In the genomic region with DNA sequence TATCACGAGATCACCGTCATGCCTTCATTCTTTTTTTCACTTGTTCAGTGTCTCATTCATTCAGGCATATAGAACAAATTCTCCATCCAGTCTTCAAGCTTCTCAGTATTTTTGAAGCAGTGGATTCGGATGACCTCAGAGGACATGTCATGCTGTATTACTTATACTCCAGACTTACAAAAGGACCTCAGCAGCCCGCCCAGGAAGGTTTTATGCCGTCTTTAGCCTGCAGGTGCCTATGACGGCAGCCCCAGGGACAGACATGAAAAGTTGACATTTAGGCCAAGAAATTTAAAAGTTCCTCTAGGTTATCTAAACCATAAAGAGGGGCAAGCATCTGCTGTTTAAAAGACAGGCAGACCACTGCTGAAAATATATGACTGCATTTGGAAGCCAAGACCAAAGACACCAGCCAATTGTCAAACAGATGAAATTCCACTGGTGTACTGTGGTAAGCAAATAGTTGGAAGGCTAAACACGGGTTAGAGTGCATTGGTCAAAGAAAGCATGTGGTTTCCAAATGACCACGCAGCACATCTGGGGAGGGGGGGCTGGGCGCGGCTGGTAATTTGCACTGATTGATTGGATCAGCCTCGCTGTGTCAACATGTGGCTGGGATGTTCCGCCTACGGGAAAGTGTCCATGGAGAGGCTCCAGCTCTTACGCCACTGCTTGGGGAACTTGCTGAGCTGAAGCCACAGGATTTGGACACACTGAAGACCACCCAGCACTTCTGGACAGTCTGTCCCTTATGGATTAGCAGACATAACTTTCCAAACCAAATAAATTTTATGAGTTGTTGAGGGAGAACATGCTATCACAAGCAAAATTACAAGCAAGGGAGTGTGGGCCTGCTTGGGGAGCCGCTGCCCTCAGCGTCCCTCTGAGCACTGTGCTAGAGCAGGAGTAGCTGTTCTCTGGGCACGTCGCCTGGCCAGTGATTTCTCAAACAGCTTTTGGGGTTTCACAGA, we compare ENCODE assay signal across 10 cellular contexts.
DNase-seq lines count a peak whose midpoint lies in the region; ATAC-seq and TF ChIP-seq lines count a peak whose summit lies in the region.
"Had no signal": no experiment of that assay in that cellular context is flagged by ENCODE, and none has a peak within 500 bp of the region (broad histone marks: within the 10 kb centered on the region; RNA-seq: fewer than 3 reads in every experiment).

No MANE protein-coding gene starts in this region.

- no peak overlapping the region for H3K27ac Mint-ChIP-seq in activated naive CD4-positive, alpha-beta T cell treated with anti-CD3 and anti-CD28 coated beads, Interleukin-2, amount 10 ng/mL, durations not matched to agents 7 days and 5 days
- no peak overlapping the region for H3K27ac Mint-ChIP-seq in activated CD8-positive, alpha-beta T cell treated with anti-CD3 and anti-CD28 coated beads for 36 hours

- no peaks in the 10 kb centered on the region for H3K27me3 Mint-ChIP-seq in activated naive CD4-positive, alpha-beta T cell treated with anti-CD3 and anti-CD28 coated beads, Interleukin-2, amount 10 ng/mL, durations not matched to agents 7 days and 5 days
- no peaks in the 10 kb centered on the region for H3K27me3 Mint-ChIP-seq in activated CD8-positive, alpha-beta T cell treated with anti-CD3 and anti-CD28 coated beads for 36 hours

- H3K36me3 Mint-ChIP-seq in activated naive CD4-positive, alpha-beta T cell treated with anti-CD3 and anti-CD28 coated beads, Interleukin-2, amount 10 ng/mL, durations not matched to agents 7 days and 5 days = no peaks in the 10 kb centered on the region
- no peaks in the 10 kb centered on the region for H3K36me3 Mint-ChIP-seq in activated CD8-positive, alpha-beta T cell treated with anti-CD3 and anti-CD28 coated beads for 36 hours (ENCODE audit: low read depth)

- H3K9me3 ChIP-seq in thyroid gland = no peaks in the 10 kb centered on the region

- H3K4me1 Mint-ChIP-seq in activated naive CD4-positive, alpha-beta T cell treated with anti-CD3 and anti-CD28 coated beads, Interleukin-2, amount 10 ng/mL, durations not matched to agents 7 days and 5 days = peaks cover 3% of the 10 kb centered on the region
- H3K4me1 Mint-ChIP-seq in activated CD8-positive, alpha-beta T cell treated with anti-CD3 and anti-CD28 coated beads for 36 hours (ENCODE audit: low read depth) = no peaks in the 10 kb centered on the region

- H3K36me3 ChIP-seq in thyroid gland = no peaks in the 10 kb centered on the region

- WGBS in thyroid gland, 2 donors = 81 to 82% methylated on average over 18 of the region's 18 CpGs

- peak; percentile 63 for DNase-seq in LHCN-M2 (ENCODE audit: low read depth)
- DNase-seq in fibroblast of pulmonary artery (ENCODE audit: low read depth) = peak; percentile 48
- peak; percentile 83 for DNase-seq in mucosa of gallbladder (ENCODE audit: low spot score)
- DNase-seq in thyroid gland = peak; percentile 35 to 39
- DNase-seq in NCI-H146 (lab: John Stamatoyannopoulos, UW) = no peak
- no peak for DNase-seq in activated naive CD4-positive, alpha-beta T cell treated with anti-CD3 and anti-CD28 coated beads, Interleukin-2, amount 10 ng/mL, durations not matched to agents 7 days and 5 days
- DNase-seq in anterior cingulate cortex (lab: John Stamatoyannopoulos, UW) = no peak
- DNase-seq in activated CD8-positive, alpha-beta T cell treated with anti-CD3 and anti-CD28 coated beads for 36 hours = no peak
- DNase-seq: amniotic stem cell had no signal

- intact Hi-C loops in thyroid gland (cut with DNase I) = no loop called here
- intact Hi-C loops in activated CD8-positive, alpha-beta T cell treated with anti-CD3 and anti-CD28 coated beads for 36 hours (cut with micrococcal nuclease) = no loop called here

- H3K9me3 Mint-ChIP-seq in activated naive CD4-positive, alpha-beta T cell treated with anti-CD3 and anti-CD28 coated beads, Interleukin-2, amount 10 ng/mL, durations not matched to agents 7 days and 5 days = no peaks in the 10 kb centered on the region
- no peaks in the 10 kb centered on the region for H3K9me3 Mint-ChIP-seq in activated CD8-positive, alpha-beta T cell treated with anti-CD3 and anti-CD28 coated beads for 36 hours

- POLR2A ChIA-PET in activated CD8-positive, alpha-beta T cell treated with anti-CD3 and anti-CD28 coated beads for 36 hours (lab: Charles Lee) = no interaction called here

- H3K4me1 ChIP-seq in thyroid gland = peaks cover 0 to 4% of the 10 kb centered on the region in 2 donors

- no peaks in the 10 kb centered on the region for H3K27me3 ChIP-seq in thyroid gland

- TF ChIP-seq POLR2A in thyroid gland (IDR thresholded peaks at IDR 0.05) = no peak

- CTCF ChIA-PET in activated naive CD4-positive, alpha-beta T cell treated with anti-CD3 and anti-CD28 coated beads, Interleukin-2, amount 10 ng/mL, durations not matched to agents 7 days and 5 days (lab: Charles Lee) = interaction anchor here (1.3 to 2.1 kb wide), 2 partner anchors 12 to 24 kb away, joined by 4 to 8 read pairs; no protein-coding TSS in a partner anchor
- CTCF ChIA-PET in activated CD8-positive, alpha-beta T cell treated with anti-CD3 and anti-CD28 coated beads for 36 hours (lab: Charles Lee) = interaction anchor here (0.6 to 2.8 kb wide), 3 partner anchors 12 to 339 kb away, joined by 3 to 10 read pairs (median 8); no protein-coding TSS in a partner anchor

- H3K4me3 ChIP-seq in fibroblast of pulmonary artery (replicated peaks; ENCODE audit: low read depth, low read length) (no peak overlapping the region), thyroid gland (replicated peaks in 1 of 3) (no peak overlapping the region)

- TF ChIP-seq CTCF in fibroblast of pulmonary artery (IDR thresholded peaks at IDR 0.05; ENCODE audit: low read length, missing control alignments) = no peak
- TF ChIP-seq CTCF in thyroid gland (IDR thresholded peaks at IDR 0.05) = no peak
- TF ChIP-seq CTCF in activated CD8-positive, alpha-beta T cell treated with anti-CD3 and anti-CD28 coated beads for 36 hours (IDR thresholded peaks at IDR 0.05) = no peak

- H3K4me3 Mint-ChIP-seq in activated naive CD4-positive, alpha-beta T cell treated with anti-CD3 and anti-CD28 coated beads, Interleukin-2, amount 10 ng/mL, durations not matched to agents 7 days and 5 days = no peak overlapping the region
- H3K4me3 Mint-ChIP-seq in activated CD8-positive, alpha-beta T cell treated with anti-CD3 and anti-CD28 coated beads for 36 hours = no peak overlapping the region

- no peak overlapping the region for H3K27ac ChIP-seq in thyroid gland

- ATAC-seq in activated CD8-positive, alpha-beta T cell treated with anti-CD3 and anti-CD28 coated beads for 36 hours = no peak
- ATAC-seq: HCT116 had no signal

Comparison
In these comparisons a context has a peak if more than half of its experiments do, and no peak if none do; other contexts are left out.
1. DNase-seq: peak in LHCN-M2 (single experiment), fibroblast of pulmonary artery (single experiment), mucosa of gallbladder (single experiment) and thyroid gland (2 of 2); none in NCI-H146 (single experiment), activated naive CD4-positive, alpha-beta T cell treated with anti-CD3 and anti-CD28 coated beads, Interleukin-2, amount 10 ng/mL, durations not matched to agents 7 days and 5 days (single experiment), anterior cingulate cortex (0 of 58) and activated CD8-positive, alpha-beta T cell treated with anti-CD3 and anti-CD28 coated beads for 36 hours (single experiment).